In genomic region chr7:33692956-33693355, GRCh38 we compare ENCODE assay signal across 1 cellular context.
TF ChIP-seq lines count a peak whose summit lies in the region.

No MANE protein-coding gene starts in this region.

TF ChIP-seq in SK-N-SH, 30 proteins besides CTCF, POLR2A, EP300 and RAD21 (continued from another document):
- TF ChIP-seq MEF2A (IDR thresholded peaks at IDR 0.05; ENCODE audit: borderline replicate concordance, low read depth) (no peak), IRF3 (IDR thresholded peaks at IDR 0.05; ENCODE audit: low read depth, low read length) (no peak), GATA2 (CRISPR knock-in tag; IDR thresholded peaks at IDR 0.05) (no peak), GABPA (IDR thresholded peaks at IDR 0.05; ENCODE audit: low read depth) (no peak), EZH2phosphoT487 (IDR thresholded peaks at IDR 0.05; ENCODE audit: borderline replicate concordance, low read depth) (no peak), NRF1 (IDR thresholded peaks at IDR 0.05; ENCODE audit: low read depth, low read length) (no peak), MXI1 (IDR thresholded peaks at IDR 0.05; ENCODE audit: low read depth, low read length) (no peak), ZBTB33 (IDR thresholded peaks at IDR 0.05; ENCODE audit: borderline replicate concordance, low read depth) (no peak), RXRA (IDR thresholded peaks at IDR 0.05; ENCODE audit: borderline replicate concordance, low read depth) (no peak)
TF ChIP-seq in SK-N-SH: peak in this region for 4.
